1 cellular context compared by ENCODE assay signal in genomic region chr9:133995012-133995896, GRCh38.
TF ChIP-seq lines count a peak whose summit lies in the region.

No MANE protein-coding gene starts in this region.

TF ChIP-seq in GM12878, 131 proteins besides CTCF, POLR2A, EP300 and RAD21:
- TF ChIP-seq BRCA1 (IDR thresholded peaks at IDR 0.05; ENCODE audit: low read depth, low read length), result no peak
- no peak for TF ChIP-seq CEBPZ (IDR thresholded peaks at IDR 0.05; ENCODE audit: low read depth, low read length)
- TF ChIP-seq DPF2 (IDR thresholded peaks at IDR 0.05), result no peak
- TF ChIP-seq ZNF622 (IDR thresholded peaks at IDR 0.05), result no peak
- no peak for TF ChIP-seq POLR2AphosphoS5 (IDR thresholded peaks at IDR 0.05; ENCODE audit: low read length)
- TF ChIP-seq ZZZ3 (IDR thresholded peaks at IDR 0.05; ENCODE audit: control insufficient read depth, insufficient read length, low read depth), result no peak
- no peak for TF ChIP-seq EZH2 (IDR thresholded peaks at IDR 0.05; ENCODE audit: borderline replicate concordance, control insufficient read depth, low read depth, low read length)
- no peak for TF ChIP-seq ZSCAN29 (IDR thresholded peaks at IDR 0.05)
- no peak for TF ChIP-seq RBBP5 (conservative IDR thresholded peaks at IDR 0.05)
- TF ChIP-seq ESRRA (IDR thresholded peaks at IDR 0.05; ENCODE audit: low read length), result no peak
- TF ChIP-seq BCL11A (IDR thresholded peaks at IDR 0.05; ENCODE audit: low read depth, low read length), result no peak
- no peak for TF ChIP-seq ZNF217 (IDR thresholded peaks at IDR 0.05)
- no peak for TF ChIP-seq SMAD1 (IDR thresholded peaks at IDR 0.05; ENCODE audit: low read depth, partially characterized antibody)
- TF ChIP-seq JUNB (IDR thresholded peaks at IDR 0.05), result no peak
- TF ChIP-seq NFIC (IDR thresholded peaks at IDR 0.05; ENCODE audit: low read depth, low read length), result no peak
